In genomic region chr1:114234408-114235119, GRCh38 we compare ENCODE assay signal across 13 cellular contexts.
DNase-seq lines count a peak whose midpoint lies in the region; ATAC-seq and TF ChIP-seq lines count a peak whose summit lies in the region.
"Had no signal": no experiment of that assay in that cellular context is flagged by ENCODE, and none has a peak within 500 bp of the region (broad histone marks: within the 10 kb centered on the region; RNA-seq: fewer than 3 reads in every experiment).

No MANE protein-coding gene starts in this region.

- H3K9me3 ChIP-seq in colonic mucosa (no peaks in the 10 kb centered on the region), psoas muscle (no peaks in the 10 kb centered on the region)

- H3K27ac ChIP-seq in C4-2B, result peak overlapping the region; percentile 53; the same call in 1 of the 2 replicates
- H3K27ac ChIP-seq in colonic mucosa, result no peak overlapping the region
- no peak overlapping the region for H3K27ac ChIP-seq in psoas muscle

- no peaks in the 10 kb centered on the region for H3K27me3 ChIP-seq in colonic mucosa
- no peaks in the 10 kb centered on the region for H3K27me3 ChIP-seq in psoas muscle (ENCODE audit: insufficient read depth in 3 of 3, low read length in 2 of 3)

- WGBS in psoas muscle, 3 donors, result 75 to 83% (median 77%) methylated on average over 3 of the region's 3 CpGs

- H3K4me3 ChIP-seq in colonic mucosa (no peak overlapping the region), psoas muscle (no peak overlapping the region)

- H3K9ac ChIP-seq in colonic mucosa (ENCODE audit: low read depth in 2 of 2, low read length in 2 of 2), result no peak overlapping the region

- in situ Hi-C loops in ACHN (cut with HindIII; ENCODE audit: low pct_ligation_motif_present, low pct_unique_long_range_greater_than_20kb, low sequenced_read_pairs), result no loop called here

- H3K36me3 ChIP-seq in colonic mucosa, result no peaks in the 10 kb centered on the region
- H3K36me3 ChIP-seq in psoas muscle (ENCODE audit: insufficient read depth in 1 of 2, low read depth in 1 of 2), result no peaks in the 10 kb centered on the region

- intact Hi-C loops in colonic mucosa (cut with DNase I), result no loop called here
- intact Hi-C loops in psoas muscle (cut with DNase I), result no loop called here

- TF ChIP-seq CTCF in C4-2B (conservative IDR thresholded peaks at IDR 0.05) (no peak), colonic mucosa (IDR thresholded peaks at IDR 0.05) (no peak), psoas muscle (IDR thresholded peaks at IDR 0.05) (no peak)

- DNase-seq in GM19240 (ENCODE audit: insufficient read length, low spot score) (peak; percentile 12), Kasumi-1 (lab: John Stamatoyannopoulos, UW) (peak; percentile 14 to 18), colonic mucosa (peak; percentile 24), psoas muscle (no peak), NCI-H2227 treated with DMSO at 0.1 percent for 48 hours (lab: John Stamatoyannopoulos, UW) (no peak), ACHN (no peak)
- DNase-seq: activated CD4-positive, alpha-beta T cell treated with anti-CD3 and anti-CD28 coated beads, Interleukin-2, amount 50 U/mL, for 4 hours; activated effector memory CD4-positive, alpha-beta T cell treated with Interleukin-2 at 50 U/mL for 16 hours; DMS153; NCI-H2081 treated with DMSO at 0.1 percent for 48 hours; stimulated activated CD4-positive, alpha-beta T cell treated with anti-CD3 and anti-CD28 coated beads, Interleukin-12 subunit alpha, Interleukin-12 subunit beta, amount 100 ng/mL, for 4 hours had no signal

- H3K4me1 ChIP-seq in colonic mucosa (no peaks in the 10 kb centered on the region), psoas muscle (peaks cover 17% of the 10 kb centered on the region)

- ATAC-seq in psoas muscle, result no peak
- no peak for ATAC-seq in GM21723 (IDR thresholded peaks at IDR 0.05; ENCODE audit: unreplicated experiment)

Comparison
In these comparisons a context has a peak if more than half of its experiments do, and no peak if none do; other contexts are left out.
1. DNase-seq: peak in GM19240 (single experiment), Kasumi-1 (2 of 2) and colonic mucosa (single experiment); none in psoas muscle (0 of 2), NCI-H2227 treated with DMSO at 0.1 percent for 48 hours (single experiment) and ACHN (single experiment).